Comparison of ENCODE assay signal across 10 cellular contexts in genomic region chr16:51577621-51578303, GRCh38.
A peak's percentile ranks its signal among the peaks of the same experiment; 100 is the strongest.
DNase-seq lines count a peak whose midpoint lies in the region; ATAC-seq and TF ChIP-seq lines count a peak whose summit lies in the region.
"Had no signal": no experiment of that assay in that cellular context is flagged by ENCODE, and none has a peak within 500 bp of the region (broad histone marks: within the 10 kb centered on the region; RNA-seq: fewer than 3 reads in every experiment).

No MANE protein-coding gene starts in this region.

- intact Hi-C loops in left colon (cut with DNase I, micrococcal nuclease): no loop called here

- no peak for TF ChIP-seq CTCF in type B pancreatic cell (conservative IDR thresholded peaks at IDR 0.05)

- no peaks in the 10 kb centered on the region for H3K9me3 Mint-ChIP-seq in type B pancreatic cell

- no peaks in the 10 kb centered on the region for H3K36me3 Mint-ChIP-seq in type B pancreatic cell

- peaks cover 51% of the 10 kb centered on the region for H3K27me3 Mint-ChIP-seq in type B pancreatic cell

- ATAC-seq in left colon (no peak), GM18909 (IDR thresholded peaks at IDR 0.05; ENCODE audit: poor library complexity, unreplicated experiment) (no peak)

- peaks cover 24% of the 10 kb centered on the region for H3K4me1 Mint-ChIP-seq in type B pancreatic cell (ENCODE audit: unreplicated experiment)

- H3K27ac Mint-ChIP-seq in type B pancreatic cell: no peak overlapping the region

- DNase-seq in NCI-H82 (lab: John Stamatoyannopoulos, UW): peak; percentile 3
- DNase-seq in NCI-H82 treated with DMSO at 0.1 percent for 48 hours (lab: John Stamatoyannopoulos, UW; ENCODE audit: unreplicated experiment): no peak
- peak; percentile 26 for DNase-seq in NCI-H460 (ENCODE audit: extremely low read depth, low read depth)
- peak; percentile 10 for DNase-seq in fibroblast of the conjunctiva (ENCODE audit: low read depth)
- no peak for DNase-seq in type B pancreatic cell (ENCODE audit: extremely low spot score, unreplicated experiment)
- no peak for DNase-seq in SKM-1 treated with dmso at 0.1 percent for 144 hours (lab: John Stamatoyannopoulos, UW; ENCODE audit: unreplicated experiment)
- DNase-seq in left colon: no peak
- DNase-seq: Karpas-422, spleen had no signal

- H3K4me3 Mint-ChIP-seq in type B pancreatic cell: peak overlapping the region; percentile 11

Comparison
In these comparisons a context has a peak if more than half of its experiments do, and no peak if none do; other contexts are left out.
1. DNase-seq: peak in NCI-H82 (single experiment), NCI-H460 (single experiment) and fibroblast of the conjunctiva (single experiment); none in NCI-H82 treated with DMSO at 0.1 percent for 48 hours (single experiment), type B pancreatic cell (single experiment), SKM-1 treated with dmso at 0.1 percent for 144 hours (single experiment) and left colon (0 of 2).